Comparison of ENCODE assay signal across 2 cellular contexts in the genomic region with DNA sequence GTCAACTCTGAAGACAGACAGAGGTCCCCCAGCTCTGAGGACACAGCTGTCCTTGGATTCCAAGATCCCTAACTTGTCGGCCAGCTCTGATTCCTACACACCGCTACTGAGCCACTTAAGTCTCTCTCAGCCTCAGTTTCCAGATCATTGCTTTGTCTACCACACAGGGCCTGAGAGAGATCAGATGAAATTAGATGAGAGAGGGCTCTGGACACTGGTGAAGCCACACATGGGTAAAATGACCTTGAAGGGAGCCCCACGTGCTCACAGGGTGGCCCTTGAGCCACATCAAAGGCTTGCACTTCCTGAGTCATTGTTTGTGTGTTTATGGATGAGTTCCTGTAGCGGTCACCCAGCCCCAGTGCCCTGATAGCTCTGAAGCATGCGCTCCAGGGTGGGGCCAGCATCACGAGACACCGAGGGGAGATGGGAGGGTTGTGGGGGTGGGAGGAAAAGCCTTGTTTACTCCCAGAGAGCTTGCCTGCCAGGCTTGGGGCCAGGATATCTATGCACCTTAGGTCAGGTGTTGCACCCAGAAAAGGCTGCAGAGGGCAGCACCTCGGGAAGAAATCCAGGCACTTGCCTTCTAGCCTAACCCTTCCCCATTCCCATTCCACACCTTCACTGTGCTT.
A peak's percentile ranks its signal among the peaks of the same experiment; 100 is the strongest.
TF ChIP-seq lines count a peak whose summit lies in the region.

No MANE protein-coding gene starts in this region.

TF ChIP-seq in K562, 482 proteins besides CTCF, POLR2A, EP300 and RAD21 (continued from another document and continues in another):
- TF ChIP-seq, protein P1, sequence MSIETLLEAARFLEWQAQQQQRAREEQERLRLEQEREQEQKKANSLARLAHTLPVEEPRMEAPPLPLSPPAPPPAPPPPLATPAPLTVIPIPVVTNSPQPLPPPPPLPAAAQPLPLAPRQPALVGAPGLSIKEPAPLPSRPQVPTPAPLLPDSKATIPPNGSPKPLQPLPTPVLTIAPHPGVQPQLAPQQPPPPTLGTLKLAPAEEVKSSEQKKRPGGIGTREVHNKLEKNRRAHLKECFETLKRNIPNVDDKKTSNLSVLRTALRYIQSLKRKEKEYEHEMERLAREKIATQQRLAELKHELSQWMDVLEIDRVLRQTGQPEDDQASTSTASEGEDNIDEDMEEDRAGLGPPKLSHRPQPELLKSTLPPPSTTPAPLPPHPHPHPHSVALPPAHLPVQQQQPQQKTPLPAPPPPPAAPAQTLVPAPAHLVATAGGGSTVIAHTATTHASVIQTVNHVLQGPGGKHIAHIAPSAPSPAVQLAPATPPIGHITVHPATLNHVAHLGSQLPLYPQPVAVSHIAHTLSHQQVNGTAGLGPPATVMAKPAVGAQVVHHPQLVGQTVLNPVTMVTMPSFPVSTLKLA (conservative IDR thresholded peaks at IDR 0.05), result peak in 1 of 2 experiments; percentile 51; a peak in 1 of 4 replicates
- TF ChIP-seq, protein P2, sequence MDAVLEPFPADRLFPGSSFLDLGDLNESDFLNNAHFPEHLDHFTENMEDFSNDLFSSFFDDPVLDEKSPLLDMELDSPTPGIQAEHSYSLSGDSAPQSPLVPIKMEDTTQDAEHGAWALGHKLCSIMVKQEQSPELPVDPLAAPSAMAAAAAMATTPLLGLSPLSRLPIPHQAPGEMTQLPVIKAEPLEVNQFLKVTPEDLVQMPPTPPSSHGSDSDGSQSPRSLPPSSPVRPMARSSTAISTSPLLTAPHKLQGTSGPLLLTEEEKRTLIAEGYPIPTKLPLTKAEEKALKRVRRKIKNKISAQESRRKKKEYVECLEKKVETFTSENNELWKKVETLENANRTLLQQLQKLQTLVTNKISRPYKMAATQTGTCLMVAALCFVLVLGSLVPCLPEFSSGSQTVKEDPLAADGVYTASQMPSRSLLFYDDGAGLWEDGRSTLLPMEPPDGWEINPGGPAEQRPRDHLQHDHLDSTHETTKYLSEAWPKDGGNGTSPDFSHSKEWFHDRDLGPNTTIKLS (IDR thresholded peaks at IDR 0.05; ENCODE audit: borderline replicate concordance, low read depth), result peak; percentile 32; the same call in 1 of the 2 replicates
- no peak for TF ChIP-seq ZBTB9 (CRISPR knock-in tag; IDR thresholded peaks at IDR 0.05)
- TF ChIP-seq OTX1 (CRISPR knock-in tag; IDR thresholded peaks at IDR 0.05), result no peak
- no peak for TF ChIP-seq KLF16 (IDR thresholded peaks at IDR 0.05)
- TF ChIP-seq KLF1 (tag; IDR thresholded peaks at IDR 0.05), result 0 out of 2 replicates have a peak, but pooled peaks have one; percentile 26
- TF ChIP-seq ETV5 (CRISPR knock-in tag; IDR thresholded peaks at IDR 0.05; ENCODE audit: low read depth), result no peak
- no peak for TF ChIP-seq HDAC3 (IDR thresholded peaks at IDR 0.05; ENCODE audit: borderline replicate concordance, partially characterized antibody)
- no peak for TF ChIP-seq ZBTB17 (CRISPR knock-in tag; IDR thresholded peaks at IDR 0.05)
- TF ChIP-seq L3MBTL2 (IDR thresholded peaks at IDR 0.05), result peak; percentile 94
- TF ChIP-seq POU5F1 (IDR thresholded peaks at IDR 0.05; ENCODE audit: borderline replicate concordance, low read depth, low read length, partially characterized antibody), result no peak
- peak; percentile 76; the same call in 1 of the 2 replicates for TF ChIP-seq SOX6 (IDR thresholded peaks at IDR 0.05)
- 0 out of 2 replicates have a peak, but pooled peaks have one; percentile 12 for TF ChIP-seq ARID1B (IDR thresholded peaks at IDR 0.05)
- TF ChIP-seq PRPF4 (IDR thresholded peaks at IDR 0.05; ENCODE audit: insufficient read depth, low read depth, low read length, poor library complexity, severe bottlenecking), result no peak
- no peak; the same call in 1 of the 2 replicates for TF ChIP-seq ZBTB12 (CRISPR knock-in tag; IDR thresholded peaks at IDR 0.05)
- no peak for TF ChIP-seq ELF4 (CRISPR knock-in tag; IDR thresholded peaks at IDR 0.05)
- TF ChIP-seq GTF2A2 (tag; IDR thresholded peaks at IDR 0.05), result peak; percentile 42; the same call in 1 of the 2 replicates
- peak; percentile 56; the same call in 1 of the 2 replicates for TF ChIP-seq CREB3 (tag; conservative IDR thresholded peaks at IDR 0.05; ENCODE audit: low read depth)
- no peak for TF ChIP-seq HDAC1 (IDR thresholded peaks at IDR 0.05)
- TF ChIP-seq EHMT2 (IDR thresholded peaks at IDR 0.05), result no peak
- TF ChIP-seq MCM7 (IDR thresholded peaks at IDR 0.05), result no peak
- peak; percentile 98 for TF ChIP-seq FOXJ2 (tag; IDR thresholded peaks at IDR 0.05)
- no peak for TF ChIP-seq ETV1 (tag; conservative IDR thresholded peaks at IDR 0.05; ENCODE audit: low read depth)

TF ChIP-seq in HepG2, 621 proteins besides CTCF, POLR2A, EP300 and RAD21 (continued from another document and continues in another):
- TF ChIP-seq, protein P3, sequence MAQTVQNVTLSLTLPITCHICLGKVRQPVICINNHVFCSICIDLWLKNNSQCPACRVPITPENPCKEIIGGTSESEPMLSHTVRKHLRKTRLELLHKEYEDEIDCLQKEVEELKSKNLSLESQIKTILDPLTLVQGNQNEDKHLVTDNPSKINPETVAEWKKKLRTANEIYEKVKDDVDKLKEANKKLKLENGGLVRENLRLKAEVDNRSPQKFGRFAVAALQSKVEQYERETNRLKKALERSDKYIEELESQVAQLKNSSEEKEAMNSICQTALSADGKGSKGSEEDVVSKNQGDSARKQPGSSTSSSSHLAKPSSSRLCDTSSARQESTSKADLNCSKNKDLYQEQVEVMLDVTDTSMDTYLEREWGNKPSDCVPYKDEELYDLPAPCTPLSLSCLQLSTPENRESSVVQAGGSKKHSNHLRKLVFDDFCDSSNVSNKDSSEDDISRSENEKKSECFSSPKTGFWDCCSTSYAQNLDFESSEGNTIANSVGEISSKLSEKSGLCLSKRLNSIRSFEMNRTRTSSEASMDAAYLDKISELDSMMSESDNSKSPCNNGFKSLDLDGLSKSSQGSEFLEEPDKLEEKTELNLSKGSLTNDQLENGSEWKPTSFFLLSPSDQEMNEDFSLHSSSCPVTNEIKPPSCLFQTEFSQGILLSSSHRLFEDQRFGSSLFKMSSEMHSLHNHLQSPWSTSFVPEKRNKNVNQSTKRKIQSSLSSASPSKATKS (CRISPR knock-in tag; IDR thresholded peaks at IDR 0.05), result peak; percentile 99; the same call in 1 of the 2 replicates
- peak; percentile 87 for TF ChIP-seq ZNF256 (CRISPR knock-in tag; conservative IDR thresholded peaks at IDR 0.05)
- TF ChIP-seq PHF5A (CRISPR knock-in tag; IDR thresholded peaks at IDR 0.05; ENCODE audit: low read depth, unreplicated experiment), result peak; percentile 93
- peak; percentile 95 for TF ChIP-seq SP5 (CRISPR knock-in tag; IDR thresholded peaks at IDR 0.05; ENCODE audit: borderline replicate concordance, low read depth)
- TF ChIP-seq AHR (CRISPR knock-in tag; IDR thresholded peaks at IDR 0.05), result peak; percentile 82; the same call in 1 of the 2 replicates
- TF ChIP-seq TBX2 (CRISPR knock-in tag; IDR thresholded peaks at IDR 0.05; ENCODE audit: borderline replicate concordance), result peak; percentile 99
- TF ChIP-seq, protein P4, sequence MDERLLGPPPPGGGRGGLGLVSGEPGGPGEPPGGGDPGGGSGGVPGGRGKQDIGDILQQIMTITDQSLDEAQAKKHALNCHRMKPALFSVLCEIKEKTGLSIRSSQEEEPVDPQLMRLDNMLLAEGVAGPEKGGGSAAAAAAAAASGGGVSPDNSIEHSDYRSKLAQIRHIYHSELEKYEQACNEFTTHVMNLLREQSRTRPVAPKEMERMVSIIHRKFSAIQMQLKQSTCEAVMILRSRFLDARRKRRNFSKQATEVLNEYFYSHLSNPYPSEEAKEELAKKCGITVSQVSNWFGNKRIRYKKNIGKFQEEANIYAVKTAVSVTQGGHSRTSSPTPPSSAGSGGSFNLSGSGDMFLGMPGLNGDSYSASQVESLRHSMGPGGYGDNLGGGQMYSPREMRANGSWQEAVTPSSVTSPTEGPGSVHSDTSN (CRISPR knock-in tag; IDR thresholded peaks at IDR 0.05), result no peak
- TF ChIP-seq IKZF1 (IDR thresholded peaks at IDR 0.05), result no peak
- TF ChIP-seq ZNF574 (CRISPR knock-in tag; IDR thresholded peaks at IDR 0.05), result peak; percentile 86
- TF ChIP-seq PLRG1 (conservative IDR thresholded peaks at IDR 0.05), result no peak
- TF ChIP-seq, protein P1 (IDR thresholded peaks at IDR 0.05), result peak; percentile 98
- 0 out of 2 replicates have a peak, but pooled peaks have one; percentile 51 for TF ChIP-seq SETDB1 (CRISPR knock-in tag; IDR thresholded peaks at IDR 0.05; ENCODE audit: borderline replicate concordance)
- TF ChIP-seq ZFX (CRISPR knock-in tag; IDR thresholded peaks at IDR 0.05; ENCODE audit: low read depth), result peak; percentile 43; the same call in 1 of the 2 replicates
- TF ChIP-seq ZBTB7A (CRISPR knock-in tag; IDR thresholded peaks at IDR 0.05), result peak; percentile 81
- peak; percentile 59; the same call in 1 of the 2 replicates for TF ChIP-seq UBTF (CRISPR knock-in tag; IDR thresholded peaks at IDR 0.05)
- peak; percentile 92 for TF ChIP-seq TCF7L2 (IDR thresholded peaks at IDR 0.05; ENCODE audit: low read depth, low read length)
- TF ChIP-seq PRDM10 (CRISPR knock-in tag; IDR thresholded peaks at IDR 0.05; ENCODE audit: low read depth), result peak; percentile 81
- TF ChIP-seq ZNF101 (CRISPR knock-in tag; IDR thresholded peaks at IDR 0.05; ENCODE audit: borderline replicate concordance, low read depth), result peak; percentile 80; the same call in 1 of the 2 replicates
